ENCODE assay signal across 31 cellular contexts in the genomic region with DNA sequence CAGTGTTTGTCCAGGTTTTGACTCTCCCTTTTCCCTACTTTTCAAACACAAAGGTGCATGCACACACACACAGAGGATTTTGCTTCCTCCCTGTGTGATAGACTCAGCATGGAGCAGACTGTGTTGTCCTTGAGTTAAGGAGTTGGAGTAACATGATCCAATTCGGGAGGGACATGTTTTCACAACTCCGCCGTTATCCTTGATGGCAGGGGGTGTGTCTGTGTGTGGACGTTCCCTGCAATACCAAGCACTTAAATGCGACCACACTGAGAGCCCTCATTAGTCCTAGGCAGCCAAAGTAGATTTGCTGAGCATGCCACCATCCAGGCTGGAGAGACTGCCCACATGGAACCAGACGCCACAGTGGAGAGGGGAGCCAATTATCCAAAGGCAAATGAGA.
A peak's percentile ranks its signal among the peaks of the same experiment; 100 is the strongest.
DNase-seq lines count a peak whose midpoint lies in the region; ATAC-seq and TF ChIP-seq lines count a peak whose summit lies in the region.
"Had no signal": no experiment of that assay in that cellular context is flagged by ENCODE, and none has a peak within 500 bp of the region (broad histone marks: within the 10 kb centered on the region; RNA-seq: fewer than 3 reads in every experiment).

No MANE protein-coding gene starts in this region.

- peaks cover 37% of the 10 kb centered on the region for H3K4me1 ChIP-seq in Karpas-422 (ENCODE audit: low read length)
- H3K4me1 ChIP-seq: breast epithelium, heart right ventricle, testis had no signal

- H3K9me3 Mint-ChIP-seq in nephron progenitor cell = no peaks in the 10 kb centered on the region
- H3K9me3 Mint-ChIP-seq in effector memory CD8-positive, alpha-beta T cell = no peaks in the 10 kb centered on the region
- no peaks in the 10 kb centered on the region for H3K9me3 Mint-ChIP-seq in activated CD4-positive, alpha-beta T cell treated with anti-CD3 and anti-CD28 coated beads, Interleukin-2, amount 10 ng/mL, durations not matched to agents 7 days and 5 days
- H3K9me3 Mint-ChIP-seq: activated CD4-positive, alpha-beta memory T cell treated with anti-CD3 and anti-CD28 coated beads, Interleukin-2, amount 10 ng/mL, durations not matched to agents 7 days and 5 days; activated naive CD4-positive, alpha-beta T cell treated with anti-CD3 and anti-CD28 coated beads, Interleukin-2, amount 50 U/mL, for 24 hours; activated T-helper 17 cell treated with anti-CD3 and anti-CD28 coated beads, Interleukin-2, amount 50 U/mL, for 72 hours; endodermal cell; T-helper 1 cell treated with Interleukin-12 subunit alpha and Interleukin-12 subunit beta and Interleukin-4 antibody, amounts not matched to agents 30 μg/mL and 1 μg/mL, for 36 hours had no signal

- H3K9me2 ChIP-seq in Karpas-422 (replicated peaks; ENCODE audit: insufficient read depth, low read length) = no peaks in the 10 kb centered on the region

- no peak overlapping the region for H3K4me3 ChIP-seq in Karpas-422 (ENCODE audit: low read length)
- H3K4me3 ChIP-seq: breast epithelium, coronary artery, heart right ventricle, SK-N-MC, testis had no signal

- no peak overlapping the region for H3K4me2 ChIP-seq in Karpas-422 (ENCODE audit: low read depth, low read length, poor library complexity, severe bottlenecking)

- no peaks in the 10 kb centered on the region for H3K9me3 ChIP-seq in Karpas-422 (ENCODE audit: low read length)
- H3K9me3 ChIP-seq: breast epithelium, heart right ventricle, testis had no signal

- no peak for ATAC-seq in effector memory CD8-positive, alpha-beta T cell (replicated peaks)
- ATAC-seq: activated CD4-positive, CD25-positive, alpha-beta regulatory T cell treated with anti-CD3 and anti-CD28 coated beads, Interleukin-2, amount 50 U/mL, for 24 hours; activated T-helper 17 cell treated with anti-CD3 and anti-CD28 coated beads, Interleukin-2, amount 50 U/mL, for 72 hours; esophagus mucosa; heart right ventricle; left colon; stimulated activated naive CD8-positive, alpha-beta T cell treated with anti-CD3 and anti-CD28 coated beads, Interleukin-15, Interleukin-2, amounts not matched to agents 100 U/mL and 50 U/mL, for 24 hours had no signal

- H3K36me3 ChIP-seq in Karpas-422 (ENCODE audit: insufficient read depth, low read length) = peaks cover 14% of the 10 kb centered on the region; the same call in 1 of the 2 replicates
- H3K36me3 ChIP-seq: breast epithelium had no signal

- TF ChIP-seq CTCF in nephron progenitor cell (IDR thresholded peaks at IDR 0.05) = no peak

- DNase-seq in ELF-1 (ENCODE audit: low read depth, low spot score) = peak; percentile 12
- no peak for DNase-seq in Karpas-422
- DNase-seq in NCI-H748 (lab: John Stamatoyannopoulos, UW; ENCODE audit: unreplicated experiment) = peak; percentile 96
- DNase-seq in nephron progenitor cell = peak; percentile 23
- DNase-seq in OCI-M2 (lab: John Stamatoyannopoulos, UW; ENCODE audit: unreplicated experiment) = no peak
- DNase-seq in HCEC 1CT = no peak
- DNase-seq in effector memory CD8-positive, alpha-beta T cell = no peak
- no peak for DNase-seq in activated CD4-positive, alpha-beta T cell treated with anti-CD3 and anti-CD28 coated beads, Interleukin-2, amount 10 ng/mL, durations not matched to agents 7 days and 5 days
- DNase-seq: activated CD4-positive, alpha-beta memory T cell treated with anti-CD3 and anti-CD28 coated beads, Interleukin-2, amount 10 ng/mL, durations not matched to agents 7 days and 5 days; amygdala; C1 segment of cervical spinal cord; endodermal cell; foreskin melanocyte; heart right ventricle; left colon; mesenchymal stem cell; NCI-H1048; NCI-H2081 treated with DMSO at 0.1 percent for 48 hours; occipital lobe; OCI-M1; stimulated activated naive CD8-positive, alpha-beta T cell treated with anti-CD3 and anti-CD28 coated beads, Interleukin-15, Interleukin-2, amounts not matched to agents 100 U/mL and 50 U/mL, for 24 hours; testis had no signal

- CTCF ChIA-PET in activated CD4-positive, alpha-beta T cell treated with anti-CD3 and anti-CD28 coated beads, Interleukin-2, amount 10 ng/mL, durations not matched to agents 7 days and 5 days (lab: Charles Lee) = no interaction called here

- peak overlapping the region; percentile 88 for H3K27ac ChIP-seq in Karpas-422 (ENCODE audit: low read length)
- H3K27ac ChIP-seq: breast epithelium, coronary artery, heart right ventricle, SK-N-MC, testis had no signal

- H3K79me2 ChIP-seq in Karpas-422 (ENCODE audit: low read length) = peaks cover 42% of the 10 kb centered on the region

- POLR2A ChIA-PET in activated CD4-positive, alpha-beta T cell treated with anti-CD3 and anti-CD28 coated beads, Interleukin-2, amount 10 ng/mL, durations not matched to agents 7 days and 5 days (lab: Charles Lee) = no interaction called here

- peak overlapping the region; percentile 6 for H3K4me3 Mint-ChIP-seq in nephron progenitor cell
- no peak overlapping the region for H3K4me3 Mint-ChIP-seq in effector memory CD8-positive, alpha-beta T cell
- H3K4me3 Mint-ChIP-seq in activated CD4-positive, alpha-beta T cell treated with anti-CD3 and anti-CD28 coated beads, Interleukin-2, amount 10 ng/mL, durations not matched to agents 7 days and 5 days = no peak overlapping the region
- H3K4me3 Mint-ChIP-seq: activated CD4-positive, alpha-beta memory T cell treated with anti-CD3 and anti-CD28 coated beads, Interleukin-2, amount 10 ng/mL, durations not matched to agents 7 days and 5 days; activated naive CD4-positive, alpha-beta T cell treated with anti-CD3 and anti-CD28 coated beads, Interleukin-2, amount 50 U/mL, for 24 hours; activated T-helper 17 cell treated with anti-CD3 and anti-CD28 coated beads, Interleukin-2, amount 50 U/mL, for 72 hours; endodermal cell; IgD-negative memory B cell; T-helper 1 cell treated with Interleukin-12 subunit alpha and Interleukin-12 subunit beta and Interleukin-4 antibody, amounts not matched to agents 30 μg/mL and 1 μg/mL, for 36 hours had no signal

- peaks cover 37% of the 10 kb centered on the region for H3K4me1 Mint-ChIP-seq in nephron progenitor cell
- peaks cover 13 to 15% of the 10 kb centered on the region in 2 donors for H3K4me1 Mint-ChIP-seq in effector memory CD8-positive, alpha-beta T cell (ENCODE audit: low read depth in 2 of 2)
- H3K4me1 Mint-ChIP-seq in activated CD4-positive, alpha-beta T cell treated with anti-CD3 and anti-CD28 coated beads, Interleukin-2, amount 10 ng/mL, durations not matched to agents 7 days and 5 days = peaks cover 9% of the 10 kb centered on the region

- no peaks in the 10 kb centered on the region for H4K20me1 ChIP-seq in Karpas-422 (ENCODE audit: insufficient read depth, low read depth, low read length)

- H3K9ac ChIP-seq in Karpas-422 (ENCODE audit: low read length) = no peak overlapping the region

- H2AFZ ChIP-seq in Karpas-422 (ENCODE audit: low read length) = no peak overlapping the region

- H3K27ac Mint-ChIP-seq in nephron progenitor cell = no peak overlapping the region
- no peak overlapping the region for H3K27ac Mint-ChIP-seq in effector memory CD8-positive, alpha-beta T cell
- H3K27ac Mint-ChIP-seq in activated CD4-positive, alpha-beta T cell treated with anti-CD3 and anti-CD28 coated beads, Interleukin-2, amount 10 ng/mL, durations not matched to agents 7 days and 5 days = no peak overlapping the region
- H3K27ac Mint-ChIP-seq: activated CD4-positive, alpha-beta memory T cell treated with anti-CD3 and anti-CD28 coated beads, Interleukin-2, amount 10 ng/mL, durations not matched to agents 7 days and 5 days; activated naive CD4-positive, alpha-beta T cell treated with anti-CD3 and anti-CD28 coated beads, Interleukin-2, amount 50 U/mL, for 24 hours; activated T-helper 17 cell treated with anti-CD3 and anti-CD28 coated beads, Interleukin-2, amount 50 U/mL, for 72 hours; endodermal cell; T-helper 1 cell treated with Interleukin-12 subunit alpha and Interleukin-12 subunit beta and Interleukin-4 antibody, amounts not matched to agents 30 μg/mL and 1 μg/mL, for 36 hours had no signal

- H3K27me3 Mint-ChIP-seq in nephron progenitor cell (ENCODE audit: low read depth, poor library complexity) = peaks cover 21% of the 10 kb centered on the region
- H3K27me3 Mint-ChIP-seq in effector memory CD8-positive, alpha-beta T cell = no peaks in the 10 kb centered on the region
- no peaks in the 10 kb centered on the region for H3K27me3 Mint-ChIP-seq in activated CD4-positive, alpha-beta T cell treated with anti-CD3 and anti-CD28 coated beads, Interleukin-2, amount 10 ng/mL, durations not matched to agents 7 days and 5 days
- H3K27me3 Mint-ChIP-seq: activated CD4-positive, alpha-beta memory T cell treated with anti-CD3 and anti-CD28 coated beads, Interleukin-2, amount 10 ng/mL, durations not matched to agents 7 days and 5 days; activated naive CD4-positive, alpha-beta T cell treated with anti-CD3 and anti-CD28 coated beads, Interleukin-2, amount 50 U/mL, for 24 hours; activated T-helper 17 cell treated with anti-CD3 and anti-CD28 coated beads, Interleukin-2, amount 50 U/mL, for 72 hours; IgD-negative memory B cell had no signal

- H3K36me3 Mint-ChIP-seq in nephron progenitor cell (ENCODE audit: low read depth) = no peaks in the 10 kb centered on the region
- H3K36me3 Mint-ChIP-seq in effector memory CD8-positive, alpha-beta T cell (ENCODE audit: insufficient read depth) = peaks cover 17% of the 10 kb centered on the region
- H3K36me3 Mint-ChIP-seq in activated CD4-positive, alpha-beta T cell treated with anti-CD3 and anti-CD28 coated beads, Interleukin-2, amount 10 ng/mL, durations not matched to agents 7 days and 5 days (ENCODE audit: low read depth) = peaks cover 52% of the 10 kb centered on the region

- no peaks in the 10 kb centered on the region for H3K27me3 ChIP-seq in Karpas-422 (ENCODE audit: low read length)
- H3K27me3 ChIP-seq: breast epithelium, heart right ventricle, testis had no signal

Comparison
In these comparisons a context has a peak if more than half of its experiments do, and no peak if none do; other contexts are left out.
1. DNase-seq: peak in ELF-1 (single experiment), NCI-H748 (single experiment) and nephron progenitor cell (single experiment); none in Karpas-422 (single experiment), OCI-M2 (single experiment), HCEC 1CT (single experiment), effector memory CD8-positive, alpha-beta T cell (0 of 3) and activated CD4-positive, alpha-beta T cell treated with anti-CD3 and anti-CD28 coated beads, Interleukin-2, amount 10 ng/mL, durations not matched to agents 7 days and 5 days (single experiment).